Comparison of ENCODE assay signal across 8 cellular contexts in genomic region chrX:37745354-37745753, GRCh38. TPM values are rescaled to one million over a fixed set of nuclear protein-coding genes. Genes with fewer than 3 reads are reported as not detected.
DNase-seq lines count a peak whose midpoint lies in the region; ATAC-seq and TF ChIP-seq lines count a peak whose summit lies in the region.

No MANE protein-coding gene starts in this region.

- H3K27me3 Mint-ChIP-seq in activated CD8-positive, alpha-beta T cell treated with anti-CD3 and anti-CD28 coated beads, Interleukin-2, amount 10 ng/mL, durations not matched to agents 7 days and 5 days (ENCODE audit: low read depth): peaks cover 6% of the 10 kb centered on the region
- no peaks in the 10 kb centered on the region for H3K27me3 Mint-ChIP-seq in effector memory CD8-positive, alpha-beta T cell
- no peaks in the 10 kb centered on the region for H3K27me3 Mint-ChIP-seq in mesothelial cell of epicardium (ENCODE audit: low read depth)

- H3K4me3 Mint-ChIP-seq in activated CD8-positive, alpha-beta T cell treated with anti-CD3 and anti-CD28 coated beads, Interleukin-2, amount 10 ng/mL, durations not matched to agents 7 days and 5 days: no peak overlapping the region
- no peak overlapping the region for H3K4me3 Mint-ChIP-seq in effector memory CD8-positive, alpha-beta T cell
- H3K4me3 Mint-ChIP-seq in mesothelial cell of epicardium: no peak overlapping the region

- TF ChIP-seq CTCF in mesothelial cell of epicardium (IDR thresholded peaks at IDR 0.05; ENCODE audit: unreplicated experiment): peak; percentile 73

- POLR2A ChIA-PET in activated CD8-positive, alpha-beta T cell treated with anti-CD3 and anti-CD28 coated beads, Interleukin-2, amount 10 ng/mL, durations not matched to agents 7 days and 5 days (lab: Charles Lee): interaction anchor here (1.5 to 1.9 kb wide), 3 partner anchors 10 to 582 kb away, joined by 4 to 10 read pairs (median 4); partner anchors contain the start of gene RPGR

- DNase-seq in Ammon's horn (ENCODE audit: low spot score) (peak; percentile 77), GM19238 (ENCODE audit: insufficient read length, low spot score) (peak; percentile 40), NCI-H748 (lab: John Stamatoyannopoulos, UW; ENCODE audit: unreplicated experiment) (peak; percentile 47), mesothelial cell of epicardium (ENCODE audit: low spot score in 2 of 2, unreplicated experiment in 2 of 2) (peak in 1 of 2 experiments; percentile 75)
- peak; percentile 85 for DNase-seq in activated CD8-positive, alpha-beta T cell treated with anti-CD3 and anti-CD28 coated beads, Interleukin-2, amount 10 ng/mL, durations not matched to agents 7 days and 5 days
- peak; percentile 66 to 74 (median 69) for DNase-seq in effector memory CD8-positive, alpha-beta T cell
- peak; percentile 60 for DNase-seq in stimulated activated CD8-positive, alpha-beta memory T cell treated with anti-CD3 and anti-CD28 coated beads, Interleukin-4, amount 100 ng/mL, for 24 hours (ENCODE audit: low read depth)

- peaks cover 18% of the 10 kb centered on the region for H3K4me1 Mint-ChIP-seq in activated CD8-positive, alpha-beta T cell treated with anti-CD3 and anti-CD28 coated beads, Interleukin-2, amount 10 ng/mL, durations not matched to agents 7 days and 5 days (ENCODE audit: low read depth)
- peaks cover 11 to 14% of the 10 kb centered on the region in 2 donors for H3K4me1 Mint-ChIP-seq in effector memory CD8-positive, alpha-beta T cell (ENCODE audit: low read depth in 2 of 2)
- no peaks in the 10 kb centered on the region for H3K4me1 Mint-ChIP-seq in mesothelial cell of epicardium

- ATAC-seq in HG03439 (IDR thresholded peaks at IDR 0.05; ENCODE audit: unreplicated experiment): peak; percentile 55
- ATAC-seq in activated CD8-positive, alpha-beta T cell treated with anti-CD3 and anti-CD28 coated beads, Interleukin-2, amount 10 ng/mL, durations not matched to agents 7 days and 5 days: peak; percentile 92
- ATAC-seq in effector memory CD8-positive, alpha-beta T cell (replicated peaks): peak; percentile 91

- H3K9me3 Mint-ChIP-seq in activated CD8-positive, alpha-beta T cell treated with anti-CD3 and anti-CD28 coated beads, Interleukin-2, amount 10 ng/mL, durations not matched to agents 7 days and 5 days (ENCODE audit: insufficient read depth): no peaks in the 10 kb centered on the region
- no peaks in the 10 kb centered on the region for H3K9me3 Mint-ChIP-seq in effector memory CD8-positive, alpha-beta T cell
- H3K9me3 Mint-ChIP-seq in mesothelial cell of epicardium: peaks cover 27% of the 10 kb centered on the region

- no peaks in the 10 kb centered on the region for H3K36me3 Mint-ChIP-seq in activated CD8-positive, alpha-beta T cell treated with anti-CD3 and anti-CD28 coated beads, Interleukin-2, amount 10 ng/mL, durations not matched to agents 7 days and 5 days (ENCODE audit: low read depth)
- no peaks in the 10 kb centered on the region for H3K36me3 Mint-ChIP-seq in effector memory CD8-positive, alpha-beta T cell (ENCODE audit: insufficient read depth)
- no peaks in the 10 kb centered on the region for H3K36me3 Mint-ChIP-seq in mesothelial cell of epicardium

- peak overlapping the region; percentile 74 for H3K27ac Mint-ChIP-seq in activated CD8-positive, alpha-beta T cell treated with anti-CD3 and anti-CD28 coated beads, Interleukin-2, amount 10 ng/mL, durations not matched to agents 7 days and 5 days
- no peak overlapping the region for H3K27ac Mint-ChIP-seq in effector memory CD8-positive, alpha-beta T cell
- no peak overlapping the region for H3K27ac Mint-ChIP-seq in mesothelial cell of epicardium

- CTCF ChIA-PET in activated CD8-positive, alpha-beta T cell treated with anti-CD3 and anti-CD28 coated beads, Interleukin-2, amount 10 ng/mL, durations not matched to agents 7 days and 5 days (lab: Charles Lee): interaction anchor here (0.6 to 6.6 kb wide), 25 partner anchors 8 to 422 kb away, joined by 3 to 198 read pairs (median 6); partner anchors contain the start of gene CYBB

RNA-seq across cellular contexts. Expression of gene CYBB, which starts 34.5 kb away (rescaled TPM):
- not detected for total RNA-seq in activated CD8-positive, alpha-beta T cell treated with anti-CD3 and anti-CD28 coated beads, Interleukin-2, amount 10 ng/mL, durations not matched to agents 7 days and 5 days
- total RNA-seq in mesothelial cell of epicardium: 0.05 to 0.38 TPM (median 0.07 TPM) in 3 replicates

RNA-seq across cellular contexts. Expression of gene XK, which starts 59.8 kb away (rescaled TPM):
- total RNA-seq in activated CD8-positive, alpha-beta T cell treated with anti-CD3 and anti-CD28 coated beads, Interleukin-2, amount 10 ng/mL, durations not matched to agents 7 days and 5 days: not detected
- 0.51 to 0.64 TPM (median 0.54 TPM) in 3 replicates for total RNA-seq in mesothelial cell of epicardium
